8 cellular contexts compared by ENCODE assay signal in genomic region chr1:77281491-77282186, GRCh38. TPM values are rescaled to one million over a fixed set of nuclear protein-coding genes. Genes with fewer than 3 reads are reported as not detected.
DNase-seq lines count a peak whose midpoint lies in the region; ATAC-seq and TF ChIP-seq lines count a peak whose summit lies in the region.

AK5 (plus strand) TSS chr1:77282019; CDS start chr1:77282314, 295 bp downstream.

- intact Hi-C loops in heart left ventricle (cut with DNase I): no loop called here
- intact Hi-C loops in upper lobe of right lung (cut with DNase I): no loop called here

- H3K79me2 ChIP-seq in parathyroid adenoma: no peaks in the 10 kb centered on the region

- ATAC-seq in HG02973 (IDR thresholded peaks at IDR 0.05; ENCODE audit: unreplicated experiment): peak; percentile 55
- ATAC-seq in RWPE2 (ENCODE audit: low read depth): peak; percentile 82
- ATAC-seq in heart left ventricle: peak in 3 of 4 donors; percentile 59 to 93 (median 84)
- peak; percentile 82 for ATAC-seq in upper lobe of right lung
- ATAC-seq in HG03457 (IDR thresholded peaks at IDR 0.05; ENCODE audit: unreplicated experiment): no peak

- TF ChIP-seq CTCF in GM12864 (IDR thresholded peaks at IDR 0.05; ENCODE audit: low read depth, low read length, missing control alignments) (no peak), RWPE2 (IDR thresholded peaks at IDR 0.05; ENCODE audit: poor library complexity, severe bottlenecking) (no peak), heart left ventricle (IDR thresholded peaks at IDR 0.05) (no peak), parathyroid adenoma (IDR thresholded peaks at IDR 0.05) (no peak), upper lobe of right lung (IDR thresholded peaks at IDR 0.05) (no peak)

- H3K4me2 ChIP-seq in parathyroid adenoma (ENCODE audit: low read length): peak within 1 kb of the TSS; percentile 84

- H3K9me3 ChIP-seq in RWPE2 (ENCODE audit: severe bottlenecking) (no peaks in the 10 kb centered on the region), heart left ventricle (no peaks in the 10 kb centered on the region), parathyroid adenoma (ENCODE audit: control insufficient read depth, low read length) (no peaks in the 10 kb centered on the region), upper lobe of right lung (no peaks in the 10 kb centered on the region)

- no peak for TF ChIP-seq POLR2A in heart left ventricle (IDR thresholded peaks at IDR 0.05)

- WGBS in heart left ventricle, 4 donors: 2 to 9% (median 5%) methylated on average over 14 to 71 of the region's 71 CpGs

- H3K27ac ChIP-seq in RWPE2 (ENCODE audit: poor library complexity, severe bottlenecking): no peak within 1 kb of the TSS
- H3K27ac ChIP-seq in heart left ventricle: no peak within 1 kb of the TSS
- H3K27ac ChIP-seq in parathyroid adenoma: no peak within 1 kb of the TSS
- H3K27ac ChIP-seq in upper lobe of right lung: no peak within 1 kb of the TSS

- H3K27me3 ChIP-seq in RWPE2 (ENCODE audit: insufficient read depth, poor library complexity, severe bottlenecking) (peaks cover 37% of the 10 kb centered on the region), heart left ventricle (peaks cover 4 to 77% (median 29%) of the 10 kb centered on the region in 9 donors), parathyroid adenoma (ENCODE audit: control insufficient read depth, insufficient read depth, low read length) (no peaks in the 10 kb centered on the region), upper lobe of right lung (peaks cover 52% of the 10 kb centered on the region)

- H3K4me3 ChIP-seq in GM12864 (ENCODE audit: low read depth, low read length): peak within 1 kb of the TSS; percentile 29
- H3K4me3 ChIP-seq in RWPE2 (ENCODE audit: severe bottlenecking): peak within 1 kb of the TSS; percentile 40
- peak within 1 kb of the TSS; percentile 26 to 65 (median 52) for H3K4me3 ChIP-seq in heart left ventricle
- H3K4me3 ChIP-seq in parathyroid adenoma (ENCODE audit: low read depth, low read length): peak within 1 kb of the TSS; percentile 38
- peak within 1 kb of the TSS; percentile 43 for H3K4me3 ChIP-seq in upper lobe of right lung

- no peak for DNase-seq in GM12864 (ENCODE audit: low read depth)
- DNase-seq in RWPE2 (ENCODE audit: low spot score): no peak
- DNase-seq in activated naive CD8-positive, alpha-beta T cell treated with anti-CD3 and anti-CD28 coated beads, Interleukin-2, amount 50 U/mL, for 16 hours (ENCODE audit: low read depth, low spot score): peak; percentile 1
- peak in 4 of 5 donors; percentile 31 to 71 (median 36) for DNase-seq in heart left ventricle
- peak; percentile 68 for DNase-seq in upper lobe of right lung

- no peak within 1 kb of the TSS for H3K9ac ChIP-seq in parathyroid adenoma

- H2AFZ ChIP-seq in parathyroid adenoma: peak within 1 kb of the TSS; percentile 56

- H3K36me3 ChIP-seq in RWPE2 (ENCODE audit: low read depth): no peaks in the 10 kb centered on the region
- H3K36me3 ChIP-seq in heart left ventricle: no peaks in the 10 kb centered on the region
- H3K36me3 ChIP-seq in parathyroid adenoma (ENCODE audit: control insufficient read depth, insufficient read depth, low read length): no peaks in the 10 kb centered on the region
- no peaks in the 10 kb centered on the region for H3K36me3 ChIP-seq in upper lobe of right lung

- no peaks in the 10 kb centered on the region for H3K4me1 ChIP-seq in RWPE2 (ENCODE audit: insufficient read depth, poor library complexity, severe bottlenecking)
- peaks cover 0 to 28% (median 4%) of the 10 kb centered on the region in 12 donors for H3K4me1 ChIP-seq in heart left ventricle
- no peaks in the 10 kb centered on the region for H3K4me1 ChIP-seq in parathyroid adenoma
- peaks cover 13% of the 10 kb centered on the region for H3K4me1 ChIP-seq in upper lobe of right lung

RNA-seq across cellular contexts. Expression of gene AK5, which starts in this region (rescaled TPM):
- total RNA-seq in heart left ventricle (under 1 TPM in 7 of 9 donors, not detected in 2; 0.30 to 0.91 (median 0.40) TPM), upper lobe of right lung (not detected)
- polyA plus RNA-seq in heart left ventricle: under 1 TPM; 0.14 to 0.27 TPM

Comparison
In these comparisons a context has a peak if more than half of its experiments do, and no peak if none do; other contexts are left out.
1. Peak in DNase-seq, ATAC-seq and H3K4me3 ChIP-seq in heart left ventricle; RNA of the gene not detected or under 1 TPM.
2. Peak in DNase-seq, ATAC-seq and H3K4me3 ChIP-seq in upper lobe of right lung; RNA of the gene not detected or under 1 TPM.